In the genomic region with DNA sequence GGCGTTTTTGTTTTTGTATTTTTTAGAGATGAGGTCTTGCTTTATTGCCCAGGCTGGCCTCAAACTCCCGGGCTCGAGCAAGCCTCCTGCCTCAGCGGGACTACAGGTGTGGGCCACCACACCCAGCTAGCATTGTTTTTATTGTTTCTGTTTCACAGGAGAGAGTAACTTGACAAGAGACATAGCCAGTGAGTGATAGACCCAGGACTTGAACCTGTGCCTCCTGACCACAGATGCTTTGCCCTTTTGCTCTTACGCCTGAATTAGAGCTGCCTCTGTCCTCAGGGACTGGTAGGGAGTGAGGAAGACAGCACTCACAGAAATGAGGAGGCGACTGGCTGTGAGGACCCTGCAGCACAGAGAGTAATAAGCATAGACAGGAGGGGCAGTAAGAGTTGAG, we compare ENCODE assay signal across 11 cellular contexts. TPM values are rescaled to one million over a fixed set of nuclear protein-coding genes. Genes with fewer than 3 reads are reported as not detected.
DNase-seq lines count a peak whose midpoint lies in the region; ATAC-seq, FAIRE-seq and TF ChIP-seq lines count a peak whose summit lies in the region.
"Had no signal": no experiment of that assay in that cellular context is flagged by ENCODE, and none has a peak within 500 bp of the region (broad histone marks: within the 10 kb centered on the region; RNA-seq: fewer than 3 reads in every experiment).

No MANE protein-coding gene starts in this region.

- H3K27ac ChIP-seq in BLaER1 treated with 17β-estradiol and CSF1 and Interleukin-3, amounts not matched to agents 10 nM and 100 nM = peak overlapping the region; percentile 88 to 97 (median 92)
- H3K27ac ChIP-seq: SJSA1 had no signal

- no peak for TF ChIP-seq CTCF in natural killer cell (IDR thresholded peaks at IDR 0.05)

- DNase-seq in activated naive CD8-positive, alpha-beta T cell treated with anti-CD3 and anti-CD28 coated beads, Interleukin-2, amount 10 ng/mL, durations not matched to agents 7 days and 5 days = no peak
- DNase-seq in natural killer cell (no peak), GM12891 (ENCODE audit: insufficient read length, low spot score) (no peak), AG08395 (ENCODE audit: low spot score) (no peak), hypothalamus (lab: John Stamatoyannopoulos, UW) (no peak)
- DNase-seq: left colon, NCI-H2227 treated with DMSO at 0.1 percent for 48 hours had no signal

- H3K4me3 ChIP-seq in BLaER1 treated with 17β-estradiol and CSF1 and Interleukin-3, amounts not matched to agents 10 nM and 100 nM = peak overlapping the region; percentile 46 to 67 (median 55)
- H3K4me3 ChIP-seq: SJSA1 had no signal

- POLR2A ChIA-PET in activated naive CD8-positive, alpha-beta T cell treated with anti-CD3 and anti-CD28 coated beads, Interleukin-2, amount 10 ng/mL, durations not matched to agents 7 days and 5 days (lab: Charles Lee) = interaction anchor here (1.3 to 11.7 kb wide), 6 partner anchors 10 to 155 kb away, joined by 4 to 297 read pairs (median 26); no protein-coding TSS in a partner anchor

- peaks cover 79 to 100% (median 99%) of the 10 kb centered on the region in 10 experiments for H3K4me1 ChIP-seq in BLaER1 treated with 17β-estradiol and CSF1 and Interleukin-3, amounts not matched to agents 10 nM and 100 nM
- H3K4me1 ChIP-seq: SJSA1 had no signal

- intact Hi-C loops in natural killer cell (cut with micrococcal nuclease) = loop anchor here (5.0 kb wide), 2 partner anchors 170 to 1755 kb away; a partner anchor contains a TSS

- peak overlapping the region; percentile 70 to 88 (median 83) for H3K9ac ChIP-seq in BLaER1 treated with 17β-estradiol and CSF1 and Interleukin-3, amounts not matched to agents 10 nM and 100 nM

- H3K4me1 Mint-ChIP-seq in IgD-negative memory B cell = peaks cover 31 to 76% (median 43%) of the 10 kb centered on the region in 3 donors
- peaks cover 46% of the 10 kb centered on the region for H3K4me1 Mint-ChIP-seq in activated naive CD8-positive, alpha-beta T cell treated with anti-CD3 and anti-CD28 coated beads, Interleukin-2, amount 10 ng/mL, durations not matched to agents 7 days and 5 days
- H3K4me1 Mint-ChIP-seq in natural killer cell = peaks cover 92 to 95% of the 10 kb centered on the region in 2 donors

- H3K27ac Mint-ChIP-seq in IgD-negative memory B cell = peak overlapping the region; percentile 86 to 96 (median 93)
- H3K27ac Mint-ChIP-seq in activated naive CD8-positive, alpha-beta T cell treated with anti-CD3 and anti-CD28 coated beads, Interleukin-2, amount 10 ng/mL, durations not matched to agents 7 days and 5 days = peak overlapping the region; percentile 97
- peak overlapping the region; percentile 93 for H3K27ac Mint-ChIP-seq in natural killer cell

- H4K20me1 ChIP-seq in BLaER1 treated with 17β-estradiol and CSF1 and Interleukin-3, amounts not matched to agents 10 nM and 100 nM = peaks cover 0 to 54% (median 5%) of the 10 kb centered on the region in 11 experiments; a peak in 9 of 22 replicates

- no peak for FAIRE-seq in GM12891 (lab: Jason Lieb, UNC)

- peaks cover 0 to 13% (median 0%) of the 10 kb centered on the region in 11 experiments; a peak in 2 of 22 replicates for H3K36me3 ChIP-seq in BLaER1 treated with 17β-estradiol and CSF1 and Interleukin-3, amounts not matched to agents 10 nM and 100 nM
- H3K36me3 ChIP-seq: SJSA1 had no signal

- ATAC-seq in activated naive CD8-positive, alpha-beta T cell treated with anti-CD3 and anti-CD28 coated beads, Interleukin-2, amount 10 ng/mL, durations not matched to agents 7 days and 5 days (ENCODE audit: low read depth) = no peak
- ATAC-seq in natural killer cell = no peak
- no peak for ATAC-seq in HG02870 (IDR thresholded peaks at IDR 0.05; ENCODE audit: unreplicated experiment)
- ATAC-seq: left colon had no signal

- H3K9me3 Mint-ChIP-seq in IgD-negative memory B cell (no peaks in the 10 kb centered on the region), natural killer cell (no peaks in the 10 kb centered on the region)
- no peaks in the 10 kb centered on the region for H3K9me3 Mint-ChIP-seq in activated naive CD8-positive, alpha-beta T cell treated with anti-CD3 and anti-CD28 coated beads, Interleukin-2, amount 10 ng/mL, durations not matched to agents 7 days and 5 days

- H3K4me3 Mint-ChIP-seq in IgD-negative memory B cell (peak overlapping the region; percentile 96 to 100 (median 98)), natural killer cell (peak overlapping the region; percentile 90)
- H3K4me3 Mint-ChIP-seq in activated naive CD8-positive, alpha-beta T cell treated with anti-CD3 and anti-CD28 coated beads, Interleukin-2, amount 10 ng/mL, durations not matched to agents 7 days and 5 days = peak overlapping the region; percentile 96

- H3K4me2 ChIP-seq in BLaER1 treated with 17β-estradiol and CSF1 and Interleukin-3, amounts not matched to agents 10 nM and 100 nM = peak overlapping the region; percentile 90 to 100 (median 96)

- H3K27me3 Mint-ChIP-seq in IgD-negative memory B cell = no peaks in the 10 kb centered on the region
- H3K27me3 Mint-ChIP-seq in activated naive CD8-positive, alpha-beta T cell treated with anti-CD3 and anti-CD28 coated beads, Interleukin-2, amount 10 ng/mL, durations not matched to agents 7 days and 5 days = no peaks in the 10 kb centered on the region
- no peaks in the 10 kb centered on the region for H3K27me3 Mint-ChIP-seq in natural killer cell (ENCODE audit: low read depth in 2 of 2)

- H3K36me3 Mint-ChIP-seq in IgD-negative memory B cell (peaks cover 2% of the 10 kb centered on the region), natural killer cell (no peaks in the 10 kb centered on the region)
- H3K36me3 Mint-ChIP-seq in activated naive CD8-positive, alpha-beta T cell treated with anti-CD3 and anti-CD28 coated beads, Interleukin-2, amount 10 ng/mL, durations not matched to agents 7 days and 5 days = peaks cover 56% of the 10 kb centered on the region

- no peak; the same call in 1 of the 2 replicates for TF ChIP-seq POLR2A in GM12891 (IDR thresholded peaks at IDR 0.05; ENCODE audit: low read depth, low read length)

- H3K9me3 ChIP-seq in BLaER1 treated with 17β-estradiol and CSF1 and Interleukin-3, amounts not matched to agents 10 nM and 100 nM (replicated peaks in 1 of 11) = no peaks in the 10 kb centered on the region
- H3K9me3 ChIP-seq: SJSA1 had no signal

- H3K27me3 ChIP-seq in BLaER1 treated with 17β-estradiol and CSF1 and Interleukin-3, amounts not matched to agents 10 nM and 100 nM = no peaks in the 10 kb centered on the region
- H3K27me3 ChIP-seq: SJSA1 had no signal

TF ChIP-seq in GM12891, 5 proteins besides CTCF, POLR2A, EP300 and RAD21:
- TF ChIP-seq TAF1 (IDR thresholded peaks at IDR 0.05; ENCODE audit: low read depth, low read length) (no peak), POLR2AphosphoS5 (IDR thresholded peaks at IDR 0.05; ENCODE audit: low read depth, low read length) (no peak), POU2F2 (IDR thresholded peaks at IDR 0.05; ENCODE audit: low read depth, low read length) (no peak), PAX5 (IDR thresholded peaks at IDR 0.05; ENCODE audit: insufficient read depth, low read length, severe bottlenecking) (no peak), SPI1 (IDR thresholded peaks at IDR 0.05; ENCODE audit: low read depth, low read length) (no peak)
TF ChIP-seq in GM12891: peak in this region for 0.

RNA-seq across cellular contexts. Expression of a gene that starts 2.3 kb away (rescaled TPM):
- polyA plus RNA-seq in IgD-negative memory B cell = 73.3 TPM
- total RNA-seq in activated naive CD8-positive, alpha-beta T cell treated with anti-CD3 and anti-CD28 coated beads, Interleukin-2, amount 10 ng/mL, durations not matched to agents 7 days and 5 days = 1,000 to 10,000 TPM; 1,124 to 1,144 TPM
- 1,000 to 10,000 TPM in 1 of 3 donors, 100 to 1,000 TPM in 2; 882 to 1,108 (median 986) TPM for total RNA-seq in natural killer cell
- 181 TPM for polyA plus RNA-seq in GM12891 (2012; ENCODE audit: low read depth, missing spikeins)
